ENCODE assay signal across 16 cellular contexts in genomic region chr15:66408254-66408653, GRCh38. TPM values are rescaled to one million over a fixed set of nuclear protein-coding genes. Genes with fewer than 3 reads are reported as not detected.
DNase-seq lines count a peak whose midpoint lies in the region; ATAC-seq and TF ChIP-seq lines count a peak whose summit lies in the region.
"Had no signal": no experiment of that assay in that cellular context is flagged by ENCODE, and none has a peak within 500 bp of the region (broad histone marks: within the 10 kb centered on the region; RNA-seq: fewer than 3 reads in every experiment).

No MANE protein-coding gene starts in this region.

- peaks cover 88% of the 10 kb centered on the region for H3K4me1 ChIP-seq in CD4-positive, alpha-beta memory T cell (ENCODE audit: insufficient read depth, low read length)

- H3K9me3 Mint-ChIP-seq in CD14-positive monocyte: peaks cover 0 to 2% (median 0%) of the 10 kb centered on the region in 7 donors
- H3K9me3 Mint-ChIP-seq in CD4-positive, alpha-beta memory T cell: peaks cover 0 to under 1% (median 0%) of the 10 kb centered on the region in 8 donors
- no peaks in the 10 kb centered on the region for H3K9me3 Mint-ChIP-seq in central memory CD8-positive, alpha-beta T cell
- H3K9me3 Mint-ChIP-seq in naive thymus-derived CD8-positive, alpha-beta T cell: no peaks in the 10 kb centered on the region

- peaks cover 3 to 17% of the 10 kb centered on the region in 2 donors for H3K36me3 Mint-ChIP-seq in CD14-positive monocyte
- H3K36me3 Mint-ChIP-seq in CD4-positive, alpha-beta memory T cell: peaks cover 0 to under 1% of the 10 kb centered on the region in 2 donors
- H3K36me3 Mint-ChIP-seq in central memory CD8-positive, alpha-beta T cell (ENCODE audit: insufficient read depth): peaks cover 2% of the 10 kb centered on the region
- H3K36me3 Mint-ChIP-seq in naive thymus-derived CD8-positive, alpha-beta T cell: no peaks in the 10 kb centered on the region

- H3K4me3 ChIP-seq in CD4-positive, alpha-beta memory T cell (ENCODE audit: low read length in 2 of 2): no peak overlapping the region
- H3K4me3 ChIP-seq: Peyer's patch had no signal

- H3K4me1 Mint-ChIP-seq in CD14-positive monocyte: peaks cover 82% of the 10 kb centered on the region
- peaks cover 68 to 94% (median 83%) of the 10 kb centered on the region in 4 donors for H3K4me1 Mint-ChIP-seq in CD4-positive, alpha-beta memory T cell
- H3K4me1 Mint-ChIP-seq in central memory CD8-positive, alpha-beta T cell: peaks cover 78% of the 10 kb centered on the region
- H3K4me1 Mint-ChIP-seq in naive thymus-derived CD8-positive, alpha-beta T cell: peaks cover 50 to 94% (median 89%) of the 10 kb centered on the region in 4 donors

- peak overlapping the region; percentile 88 to 98 (median 95) for H3K27ac Mint-ChIP-seq in CD14-positive monocyte
- peak overlapping the region in 4 of 7 donors; percentile 11 to 77 (median 53) for H3K27ac Mint-ChIP-seq in CD4-positive, alpha-beta memory T cell
- no peak overlapping the region for H3K27ac Mint-ChIP-seq in central memory CD8-positive, alpha-beta T cell (ENCODE audit: low read depth)
- peak overlapping the region in 5 of 10 donors; percentile 29 to 54 (median 34) for H3K27ac Mint-ChIP-seq in naive thymus-derived CD8-positive, alpha-beta T cell

- no peaks in the 10 kb centered on the region for H3K36me3 ChIP-seq in CD4-positive, alpha-beta memory T cell (ENCODE audit: insufficient read depth, low read length)
- H3K36me3 ChIP-seq: Peyer's patch had no signal

- H3K9me3 ChIP-seq in CD4-positive, alpha-beta memory T cell (ENCODE audit: control insufficient read depth in 1 of 2, low read length in 2 of 2): no peaks in the 10 kb centered on the region
- H3K9me3 ChIP-seq: Peyer's patch had no signal

- TF ChIP-seq CTCF in CD14-positive monocyte (IDR thresholded peaks at IDR 0.05): no peak

- H3K27ac ChIP-seq in CD4-positive, alpha-beta memory T cell (ENCODE audit: low read depth, low read length): no peak overlapping the region
- H3K27ac ChIP-seq: KMS-11, Peyer's patch had no signal

- intact Hi-C loops in CD14-positive monocyte (cut with micrococcal nuclease) (no loop called here), left ventricle myocardium superior (cut with micrococcal nuclease) (no loop called here)
- intact Hi-C loops in CD4-positive, alpha-beta memory T cell (cut with micrococcal nuclease): no loop called here

- no peak for ATAC-seq in central memory CD8-positive, alpha-beta T cell (replicated peaks; ENCODE audit: extremely low read depth, poor library complexity, severe bottlenecking)
- no peak for ATAC-seq in naive thymus-derived CD8-positive, alpha-beta T cell
- no peak for ATAC-seq in left ventricle myocardium superior
- ATAC-seq: HepG2 had no signal

- CTCF ChIA-PET in CD4-positive, alpha-beta memory T cell (lab: Charles Lee; ENCODE audit: partially characterized antibody): no interaction called here

- peaks cover 0 to 1% (median 0%) of the 10 kb centered on the region in 3 donors for H3K27me3 Mint-ChIP-seq in CD14-positive monocyte (ENCODE audit: low read depth in 3 of 3)
- H3K27me3 Mint-ChIP-seq in CD4-positive, alpha-beta memory T cell: no peaks in the 10 kb centered on the region
- H3K27me3 Mint-ChIP-seq in central memory CD8-positive, alpha-beta T cell: no peaks in the 10 kb centered on the region
- no peaks in the 10 kb centered on the region for H3K27me3 Mint-ChIP-seq in naive thymus-derived CD8-positive, alpha-beta T cell

- H3K27me3 ChIP-seq in CD4-positive, alpha-beta memory T cell (ENCODE audit: insufficient read depth, low read length): no peaks in the 10 kb centered on the region
- H3K27me3 ChIP-seq: Peyer's patch had no signal

- H3K4me3 Mint-ChIP-seq in CD14-positive monocyte: no peak overlapping the region
- peak overlapping the region in 3 of 8 donors; percentile 35 to 42 (median 39) for H3K4me3 Mint-ChIP-seq in CD4-positive, alpha-beta memory T cell
- peak overlapping the region; percentile 23 for H3K4me3 Mint-ChIP-seq in central memory CD8-positive, alpha-beta T cell
- H3K4me3 Mint-ChIP-seq in naive thymus-derived CD8-positive, alpha-beta T cell: peak overlapping the region in 6 of 10 donors; percentile 1 to 49 (median 24)

- DNase-seq in CD14-positive monocyte (ENCODE audit: low spot score) (no peak), SW480 (ENCODE audit: low spot score) (no peak), NCI-H446 treated with DMSO at 0.1 percent for 48 hours (lab: John Stamatoyannopoulos, UW) (no peak), left ventricle myocardium superior (no peak)
- DNase-seq in CD4-positive, alpha-beta memory T cell: no peak
- DNase-seq in central memory CD8-positive, alpha-beta T cell (ENCODE audit: low spot score in 2 of 2): no peak
- DNase-seq in naive thymus-derived CD8-positive, alpha-beta T cell: no peak
- DNase-seq: DMS153, NCI-H1092, NCI-H146, NCI-H2081, NCI-H510A, NCI-H774 had no signal

- POLR2A ChIA-PET in CD4-positive, alpha-beta memory T cell (lab: Charles Lee; ENCODE audit: partially characterized antibody): no interaction called here
- POLR2A ChIA-PET in naive thymus-derived CD8-positive, alpha-beta T cell (lab: Charles Lee): no interaction called here

RNA-seq across cellular contexts. Expression of gene MAP2K1, which starts 21.5 kb away (rescaled TPM):
- 10 to 100 TPM; 64.5 to 71.1 TPM for polyA plus RNA-seq in CD14-positive monocyte
- total RNA-seq in CD4-positive, alpha-beta memory T cell: 10 to 100 TPM; 54.0 to 54.9 TPM
- 10 to 100 TPM; 44.9 to 71.2 TPM for polyA plus RNA-seq in CD4-positive, alpha-beta memory T cell
- 10 to 100 TPM; 49.3 to 50.8 TPM for total RNA-seq in naive thymus-derived CD8-positive, alpha-beta T cell
- 10 to 100 TPM; 34.7 to 41.7 (median 39.3) TPM for polyA plus RNA-seq in naive thymus-derived CD8-positive, alpha-beta T cell
- 40.4 TPM for total RNA-seq in left ventricle myocardium superior

RNA-seq across cellular contexts. Expression of gene TIPIN, which starts 51.8 kb away (rescaled TPM):
- 1 to 10 TPM; 3.7 to 4.0 TPM for polyA plus RNA-seq in CD14-positive monocyte
- 1 to 10 TPM; 5.9 to 9.0 TPM for total RNA-seq in CD4-positive, alpha-beta memory T cell
- 1 to 10 TPM; 5.0 to 6.9 TPM for polyA plus RNA-seq in CD4-positive, alpha-beta memory T cell
- total RNA-seq in naive thymus-derived CD8-positive, alpha-beta T cell: 10 to 100 TPM; 13.6 to 14.4 TPM
- 10 to 100 TPM in 2 of 3 donors, 1 to 10 TPM in 1; 9.0 to 12.1 (median 10.3) TPM for polyA plus RNA-seq in naive thymus-derived CD8-positive, alpha-beta T cell
- 4.0 TPM for total RNA-seq in left ventricle myocardium superior

Comparison
In these comparisons a context has a peak if more than half of its experiments do, and no peak if none do; other contexts are left out.
1. H3K4me3 Mint-ChIP-seq: peak in central memory CD8-positive, alpha-beta T cell (single experiment) and naive thymus-derived CD8-positive, alpha-beta T cell (6 of 10); none in CD14-positive monocyte (0 of 2).